ENCODE assay signal across 1 cellular context in genomic region chr19:927044-927706, GRCh38.
A peak's percentile ranks its signal among the peaks of the same experiment; 100 is the strongest.
TF ChIP-seq lines count a peak whose summit lies in the region.

No MANE protein-coding gene starts in this region.

TF ChIP-seq in HepG2, 621 proteins besides CTCF, POLR2A, EP300 and RAD21 (continued from another document and continues in another):
- TF ChIP-seq ZBTB39 (CRISPR knock-in tag; IDR thresholded peaks at IDR 0.05) (no peak), ZNF7 (CRISPR knock-in tag; IDR thresholded peaks at IDR 0.05) (no peak), ZNF747 (CRISPR knock-in tag; IDR thresholded peaks at IDR 0.05; ENCODE audit: borderline replicate concordance) (no peak), KDM1A (CRISPR knock-in tag; IDR thresholded peaks at IDR 0.05) (no peak), EZH2 (conservative IDR thresholded peaks at IDR 0.05; ENCODE audit: low read depth, low read length) (no peak), ZNF839 (CRISPR knock-in tag; IDR thresholded peaks at IDR 0.05; ENCODE audit: borderline replicate concordance) (no peak), HOXD1 (CRISPR knock-in tag; IDR thresholded peaks at IDR 0.05) (no peak), ZNF766 (CRISPR knock-in tag; IDR thresholded peaks at IDR 0.05; ENCODE audit: borderline replicate concordance) (no peak), FLYWCH1 (CRISPR knock-in tag; IDR thresholded peaks at IDR 0.05) (no peak), RFX1 (IDR thresholded peaks at IDR 0.05) (no peak), ZNF513 (CRISPR knock-in tag; conservative IDR thresholded peaks at IDR 0.05) (no peak), RXRB (CRISPR knock-in tag; IDR thresholded peaks at IDR 0.05; ENCODE audit: borderline replicate concordance) (peak; percentile 48; the same call in 1 of the 2 replicates), ZNF574 (CRISPR knock-in tag; IDR thresholded peaks at IDR 0.05) (peak; percentile 12; the same call in 1 of the 2 replicates), TRAFD1 (CRISPR knock-in tag; IDR thresholded peaks at IDR 0.05; ENCODE audit: borderline replicate concordance) (no peak), BRCA1 (CRISPR knock-in tag; IDR thresholded peaks at IDR 0.05) (no peak), HNRNPK (IDR thresholded peaks at IDR 0.05; ENCODE audit: low read depth, low read length, poor library complexity, severe bottlenecking) (peak; percentile 68), ZBTB7B (CRISPR knock-in tag; IDR thresholded peaks at IDR 0.05) (peak; percentile 75; the same call in 1 of the 2 replicates), ZNF780A (CRISPR knock-in tag; IDR thresholded peaks at IDR 0.05) (no peak), ZNF576 (CRISPR knock-in tag; IDR thresholded peaks at IDR 0.05) (no peak), HNF1A (IDR thresholded peaks at IDR 0.05; ENCODE audit: low read depth) (no peak), HNF1A (CRISPR knock-in tag; IDR thresholded peaks at IDR 0.05; ENCODE audit: borderline replicate concordance) (no peak), ZFP36L2 (CRISPR knock-in tag; IDR thresholded peaks at IDR 0.05) (no peak), CC2D1A (CRISPR knock-in tag; IDR thresholded peaks at IDR 0.05) (no peak), ZFP36L1 (CRISPR knock-in tag; IDR thresholded peaks at IDR 0.05) (no peak), HMGXB3 (CRISPR knock-in tag; IDR thresholded peaks at IDR 0.05; ENCODE audit: borderline replicate concordance) (no peak), TFDP2 (CRISPR knock-in tag; IDR thresholded peaks at IDR 0.05) (peak; percentile 77), ZBTB7A (CRISPR knock-in tag; IDR thresholded peaks at IDR 0.05) (peak; percentile 95), ZNF777 (CRISPR knock-in tag; IDR thresholded peaks at IDR 0.05) (no peak), SALL2 (CRISPR knock-in tag; IDR thresholded peaks at IDR 0.05) (peak; percentile 77; the same call in 1 of the 2 replicates), PAXIP1 (CRISPR knock-in tag; conservative IDR thresholded peaks at IDR 0.05) (peak; percentile 82)
